In the genomic region with DNA sequence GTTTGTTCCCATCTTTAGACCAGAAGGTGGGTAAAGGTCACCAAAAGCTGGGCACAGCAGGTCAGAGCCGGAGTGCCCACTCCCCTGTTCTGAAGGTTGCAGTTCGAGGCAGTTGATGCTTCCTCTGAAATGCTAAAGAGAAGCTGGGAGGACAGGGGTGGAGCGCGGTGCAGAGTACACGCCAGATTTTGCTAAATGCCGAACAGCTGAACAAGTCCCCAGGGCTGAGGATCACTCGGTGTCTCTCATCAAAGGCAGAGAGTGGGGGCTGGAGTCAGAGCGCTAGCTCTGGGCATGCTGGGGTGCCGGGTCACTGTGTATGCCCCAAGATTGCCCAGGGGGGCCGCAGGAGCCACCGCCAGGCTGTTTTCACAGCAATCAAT, we compare ENCODE assay signal across 1 cellular context.
TF ChIP-seq lines count a peak whose summit lies in the region.

No MANE protein-coding gene starts in this region.

TF ChIP-seq in H1, 55 proteins besides CTCF, POLR2A, EP300 and RAD21:
- TF ChIP-seq RXRA (IDR thresholded peaks at IDR 0.05; ENCODE audit: insufficient read depth, low read depth, low read length) (no peak), SP1 (IDR thresholded peaks at IDR 0.05; ENCODE audit: low read depth, low read length) (0 out of 2 replicates have a peak, but pooled peaks have one; percentile 13)
